9 cellular contexts compared by ENCODE assay signal in genomic region chr3:187739561-187740445, GRCh38. TPM values are rescaled to one million over a fixed set of nuclear protein-coding genes. Genes with fewer than 3 reads are reported as not detected.
A peak's percentile ranks its signal among the peaks of the same experiment; 100 is the strongest.
DNase-seq lines count a peak whose midpoint lies in the region; ATAC-seq, FAIRE-seq and TF ChIP-seq lines count a peak whose summit lies in the region.
"Had no signal": no experiment of that assay in that cellular context is flagged by ENCODE, and none has a peak within 500 bp of the region (broad histone marks: within the 10 kb centered on the region; RNA-seq: fewer than 3 reads in every experiment).

No MANE protein-coding gene starts in this region.

- no peak for FAIRE-seq in D721Med (lab: Jason Lieb, UNC)
- FAIRE-seq: islet of Langerhans had no signal

- H3K27me3 ChIP-seq in H7 (ENCODE audit: control insufficient read depth, insufficient read depth, low read length) (peaks cover 34% of the 10 kb centered on the region), left lung (no peaks in the 10 kb centered on the region)

- DNase-seq in D721Med (ENCODE audit: insufficient read length, low spot score), result no peak
- peak; percentile 93 for DNase-seq in H7
- DNase-seq in NCI-H2171 (lab: John Stamatoyannopoulos, UW), result peak; percentile 43
- DNase-seq in activated CD4-positive, alpha-beta T cell treated with anti-CD3 and anti-CD28 coated beads, Interleukin-2, amount 50 U/mL, for 1 hour, result peak; percentile 71
- DNase-seq in left lung, result peak; percentile 86 to 95
- peak; percentile 72 to 73 for DNase-seq in stimulated activated CD4-positive, alpha-beta T cell treated with anti-CD3 and anti-CD28 coated beads, Interleukin-1b, Interleukin-23, amount 100 ng/mL, for 4 hours (ENCODE audit: low read depth in 2 of 2)

- TF ChIP-seq CTCF in D721Med (IDR thresholded peaks at IDR 0.05; ENCODE audit: insufficient read depth, missing control alignments), result peak; percentile 72
- TF ChIP-seq CTCF in left lung (IDR thresholded peaks at IDR 0.05), result peak; percentile 96 to 97

- no peaks in the 10 kb centered on the region for H3K9me3 Mint-ChIP-seq in dendritic cell treated with granulocyte-macrophage colony-stimulating factor and Interleukin-4, amounts not matched to agents 40 ng/mL and 50 ng/mL, for 4 days

- peaks cover 27 to 63% of the 10 kb centered on the region in 2 donors for H3K4me1 ChIP-seq in left lung

- peak; percentile 44 for ATAC-seq in left lung
- no peak for ATAC-seq in HG03457 (IDR thresholded peaks at IDR 0.05; ENCODE audit: unreplicated experiment)

- H3K36me3 ChIP-seq in H7 (replicated peaks; ENCODE audit: control insufficient read depth, insufficient read depth, low read length), result no peaks in the 10 kb centered on the region
- peaks cover 0 to 12% of the 10 kb centered on the region in 2 donors for H3K36me3 ChIP-seq in left lung

- H3K4me1 Mint-ChIP-seq in dendritic cell treated with granulocyte-macrophage colony-stimulating factor and Interleukin-4, amounts not matched to agents 40 ng/mL and 50 ng/mL, for 4 days (ENCODE audit: low read depth), result peaks cover 66% of the 10 kb centered on the region

- no peaks in the 10 kb centered on the region for H3K9me3 ChIP-seq in left lung

- peak overlapping the region; percentile 65 for H3K4me3 ChIP-seq in H7 (ENCODE audit: insufficient read depth, low read depth, low read length)
- peak overlapping the region; percentile 9 to 57 for H3K4me3 ChIP-seq in left lung

- peak overlapping the region; percentile 99 for H3K27ac ChIP-seq in left lung

- peak overlapping the region; percentile 87 for H3K4me3 Mint-ChIP-seq in dendritic cell treated with granulocyte-macrophage colony-stimulating factor and Interleukin-4, amounts not matched to agents 40 ng/mL and 50 ng/mL, for 4 days

- H3K27ac Mint-ChIP-seq in dendritic cell treated with granulocyte-macrophage colony-stimulating factor and Interleukin-4, amounts not matched to agents 40 ng/mL and 50 ng/mL, for 4 days, result peak overlapping the region; percentile 100

- H3K27me3 Mint-ChIP-seq in dendritic cell treated with granulocyte-macrophage colony-stimulating factor and Interleukin-4, amounts not matched to agents 40 ng/mL and 50 ng/mL, for 4 days, result no peaks in the 10 kb centered on the region

- intact Hi-C loops in dendritic cell treated with granulocyte-macrophage colony-stimulating factor and Interleukin-4, amounts not matched to agents 40 ng/mL and 50 ng/mL, for 4 days (cut with micrococcal nuclease), result loop anchor here (2.0 to 10.0 kb wide), 8 partner anchors 472 to 1407 kb away; no protein-coding TSS in a partner anchor
- intact Hi-C loops in left lung (cut with DNase I), result loop anchor here (5.0 to 10.0 kb wide), 3 partner anchors 1212 to 1405 kb away; no protein-coding TSS in a partner anchor

- H3K36me3 Mint-ChIP-seq in dendritic cell treated with granulocyte-macrophage colony-stimulating factor and Interleukin-4, amounts not matched to agents 40 ng/mL and 50 ng/mL, for 4 days (ENCODE audit: low read depth), result peaks cover 77% of the 10 kb centered on the region

RNA-seq across cellular contexts. Expression of gene BCL6, which starts 5.5 kb away (rescaled TPM):
- 2.8 and 6.8 TPM in 2 replicates for total RNA-seq in H7 (2014; rRNA removed; shearing (Covaris generic))
- total RNA-seq in left lung, result 100 to 1,000 TPM in 1 of 2 donors, 10 to 100 TPM in 1; 79.9 to 160 TPM

RNA-seq across cellular contexts. Expression of gene RTP2, which starts 37.4 kb away (rescaled TPM):
- total RNA-seq in H7 (2014; rRNA removed; shearing (Covaris generic)), result not detected in 2 replicates
- total RNA-seq in left lung, result not detected

Comparison
In these comparisons a context has a peak if more than half of its experiments do, and no peak if none do; other contexts are left out.
1. RNA of gene BCL6, which starts 5.5 kb away (total RNA-seq): 79.9 to 160 TPM in left lung; 2.8 to 6.8 TPM in H7; every median in the first group is over 10 times any median in the second.